Comparison of ENCODE assay signal across 1 cellular context in genomic region chr15:70451861-70452653, GRCh38.
TF ChIP-seq lines count a peak whose summit lies in the region.

No MANE protein-coding gene starts in this region.

TF ChIP-seq in GM23338, 12 proteins besides CTCF, POLR2A, EP300 and RAD21 (continued from another document):
- TF ChIP-seq REST (IDR thresholded peaks at IDR 0.05; ENCODE audit: unreplicated experiment), result no peak
- TF ChIP-seq ZNF114 (CRISPR knock-in tag; IDR thresholded peaks at IDR 0.05), result no peak
- TF ChIP-seq CREB1 (CRISPR knock-in tag; IDR thresholded peaks at IDR 0.05; ENCODE audit: low read depth), result no peak
- TF ChIP-seq ETS1 (IDR thresholded peaks at IDR 0.05), result no peak
- no peak for TF ChIP-seq POLR2AphosphoS5 (IDR thresholded peaks at IDR 0.05; ENCODE audit: low read depth)
- no peak for TF ChIP-seq NANOG (IDR thresholded peaks at IDR 0.05; ENCODE audit: borderline replicate concordance)
- no peak for TF ChIP-seq EZH2phosphoT487 (IDR thresholded peaks at IDR 0.05; ENCODE audit: unreplicated experiment)
- no peak for TF ChIP-seq JUNB (IDR thresholded peaks at IDR 0.05; ENCODE audit: unreplicated experiment)
- no peak for TF ChIP-seq ZNF462 (CRISPR knock-in tag; IDR thresholded peaks at IDR 0.05)
- TF ChIP-seq ZNF331 (CRISPR knock-in tag; IDR thresholded peaks at IDR 0.05; ENCODE audit: low read depth), result no peak
TF ChIP-seq in GM23338: peak in this region for 0.
